14 cellular contexts compared by ENCODE assay signal in the genomic region with DNA sequence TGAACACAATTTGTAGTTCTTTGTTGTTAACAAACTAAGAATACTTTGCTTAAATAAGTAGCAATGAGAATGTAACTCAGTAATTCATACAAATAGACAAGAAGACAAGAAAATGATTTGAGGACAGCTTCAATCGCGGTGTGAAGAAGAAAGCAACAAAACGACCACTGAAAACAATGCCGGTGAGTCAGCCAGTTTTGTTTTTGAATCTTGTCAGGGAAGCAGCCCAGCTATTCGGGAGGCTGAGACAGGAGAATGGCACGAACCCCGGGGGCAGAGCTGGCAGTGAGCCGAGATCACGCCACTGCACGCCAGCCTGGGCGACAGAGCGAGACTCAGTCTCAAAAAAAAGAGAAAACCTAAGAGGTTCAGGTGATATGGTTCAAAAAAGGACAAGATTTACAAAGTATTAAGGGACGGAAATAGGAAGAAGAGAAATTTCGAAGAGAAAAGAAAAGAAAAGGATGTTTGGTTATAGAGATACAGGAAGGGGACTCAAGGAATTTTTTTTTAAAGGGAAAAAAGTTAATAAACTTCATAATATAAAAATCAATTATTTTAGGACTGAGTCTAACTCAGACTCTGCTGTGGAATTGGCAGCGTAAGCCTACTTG. TPM values are rescaled to one million over a fixed set of nuclear protein-coding genes. Genes with fewer than 3 reads are reported as not detected.
A peak's percentile ranks its signal among the peaks of the same experiment; 100 is the strongest.
DNase-seq lines count a peak whose midpoint lies in the region; ATAC-seq, FAIRE-seq and TF ChIP-seq lines count a peak whose summit lies in the region.
"Not testable (repeated sequence)": the region's sequence is repeated elsewhere in the genome, so short reads cannot be mapped to it uniquely, and the experiment has no call there.
"Had no signal": no experiment of that assay in that cellular context is flagged by ENCODE, and none has a peak within 500 bp of the region (broad histone marks: within the 10 kb centered on the region; RNA-seq: fewer than 3 reads in every experiment).

No MANE protein-coding gene starts in this region.

- not testable (repeated sequence) for TF ChIP-seq CTCF in PC-9 (conservative IDR thresholded peaks at IDR 0.05); WTC11 (IDR thresholded peaks at IDR 0.05); bronchial epithelial cell (IDR thresholded peaks at IDR 0.05; ENCODE audit: insufficient read depth, low read length, severe bottlenecking); osteocyte (IDR thresholded peaks at IDR 0.05)

- TSS peak; percentile 33 for BruUV-seq in PC-9 (replicated peaks; lab: Mats Ljungman, UMichigan)

- H3F3A ChIP-seq in PC-9 (ENCODE audit: insufficient read depth, low read depth), result peaks cover 45% of the 10 kb centered on the region

- H4K20me1 ChIP-seq in PC-9 (ENCODE audit: insufficient read depth), result peaks cover 18% of the 10 kb centered on the region

- H3K27me3 Mint-ChIP-seq in WTC11 (ENCODE audit: low read depth); immature natural killer cell (ENCODE audit: low read depth in 3 of 3); osteocyte (ENCODE audit: unreplicated experiment): not testable (repeated sequence)

- H3K9me3 Mint-ChIP-seq in WTC11; activated naive CD4-positive, alpha-beta T cell treated with anti-CD3 and anti-CD28 coated beads, Interleukin-2, amount 50 U/mL, for 72 hours; immature natural killer cell; osteocyte (ENCODE audit: unreplicated experiment): not testable (repeated sequence)

- peaks cover 62% of the 10 kb centered on the region for H3K79me2 ChIP-seq in PC-9 (ENCODE audit: low read depth)

- not testable (repeated sequence) for H3K27me3 ChIP-seq in PC-9 (ENCODE audit: insufficient read depth, low read depth); bronchial epithelial cell (ENCODE audit: control insufficient read depth, insufficient read depth, low read length)

- peaks cover 48% of the 10 kb centered on the region for H3K36me3 Mint-ChIP-seq in WTC11
- H3K36me3 Mint-ChIP-seq in activated naive CD4-positive, alpha-beta T cell treated with anti-CD3 and anti-CD28 coated beads, Interleukin-2, amount 50 U/mL, for 72 hours, result peaks cover 12% of the 10 kb centered on the region in 2 donors
- peaks cover 0 to 20% (median 3%) of the 10 kb centered on the region in 3 donors for H3K36me3 Mint-ChIP-seq in immature natural killer cell
- H3K36me3 Mint-ChIP-seq in osteocyte (ENCODE audit: unreplicated experiment), result peaks cover 25% of the 10 kb centered on the region

- FAIRE-seq in bronchial epithelial cell (lab: Jason Lieb, UNC), result not testable (repeated sequence)

- H3K36me3 ChIP-seq in PC-9 (ENCODE audit: low read depth), result peaks cover 10% of the 10 kb centered on the region
- H3K36me3 ChIP-seq in bronchial epithelial cell (ENCODE audit: control insufficient read depth, insufficient read depth, low read length), result not testable (repeated sequence)

- H3K4me2 ChIP-seq in PC-9, result peak overlapping the region; percentile 95

- POLR2A ChIA-PET in PC-9 (lab: Charles Lee; ENCODE audit: unreplicated experiment), result interaction anchor here (0.6 to 1.0 kb wide), 2 partner anchors 68 to 260 kb away, joined by 3 read pairs; no protein-coding TSS in a partner anchor
- POLR2A ChIA-PET in WTC11 (lab: Charles Lee), result not testable (repeated sequence)

- not testable (repeated sequence) for ATAC-seq in WTC11; activated naive CD4-positive, alpha-beta T cell treated with anti-CD3 and anti-CD28 coated beads, Interleukin-2, amount 50 U/mL, for 72 hours

- H3K9me2 ChIP-seq in PC-9 (ENCODE audit: insufficient read depth), result not testable (repeated sequence)

- peak overlapping the region; percentile 97 for H3K27ac ChIP-seq in PC-9

- peak overlapping the region; percentile 93 for H3K4me3 ChIP-seq in PC-9
- H3K4me3 ChIP-seq in bronchial epithelial cell (ENCODE audit: low read depth, low read length), result not testable (repeated sequence)

- H3K4me1 Mint-ChIP-seq in WTC11, result not testable (repeated sequence)
- peaks cover 28 to 37% of the 10 kb centered on the region in 2 donors for H3K4me1 Mint-ChIP-seq in immature natural killer cell
- peaks cover 14% of the 10 kb centered on the region for H3K4me1 Mint-ChIP-seq in osteocyte (ENCODE audit: unreplicated experiment)

- H2AFZ ChIP-seq in PC-9, result not testable (repeated sequence)

- intact Hi-C loops in PC-9 (cut with micrococcal nuclease; ENCODE audit: unreplicated experiment), result not testable (repeated sequence)

- H3K4me3 Mint-ChIP-seq in WTC11 (peak overlapping the region; percentile 64; the same call in 1 of the 2 replicates), osteocyte (ENCODE audit: unreplicated experiment) (peak overlapping the region; percentile 50)
- H3K4me3 Mint-ChIP-seq in immature natural killer cell, result not testable (repeated sequence)

- peaks cover 52% of the 10 kb centered on the region for H3K4me1 ChIP-seq in PC-9 (replicated peaks; ENCODE audit: insufficient read depth)

- H3K27ac Mint-ChIP-seq in WTC11, result not testable (repeated sequence)
- peak overlapping the region; percentile 18 to 84 for H3K27ac Mint-ChIP-seq in activated naive CD4-positive, alpha-beta T cell treated with anti-CD3 and anti-CD28 coated beads, Interleukin-2, amount 50 U/mL, for 72 hours
- peak overlapping the region in 5 of 6 donors; percentile 28 to 84 (median 51) for H3K27ac Mint-ChIP-seq in immature natural killer cell
- H3K27ac Mint-ChIP-seq in osteocyte (ENCODE audit: unreplicated experiment), result peak overlapping the region; percentile 78

- CTCF ChIA-PET in PC-9 (lab: Charles Lee); WTC11 (lab: Charles Lee): not testable (repeated sequence)

- H3K9me3 ChIP-seq in PC-9 (ENCODE audit: insufficient read depth, low read depth), result not testable (repeated sequence)

- DNase-seq in ELF-1 (ENCODE audit: low read depth, low spot score) (peak; percentile 40), PC-9 (peak; percentile 87 to 88), bronchial epithelial cell (ENCODE audit: low read depth) (peak; percentile 78)
- DNase-seq in WTC11 (ENCODE audit: low spot score); activated naive CD4-positive, alpha-beta T cell treated with anti-CD3 and anti-CD28 coated beads, Interleukin-2, amount 50 U/mL, for 72 hours (ENCODE audit: low spot score in 2 of 2); immature natural killer cell; osteocyte (ENCODE audit: extremely low spot score, unreplicated experiment): not testable (repeated sequence)

RNA-seq across cellular contexts. Expression of gene PILRB, which starts 19.7 kb away (rescaled TPM):
- total RNA-seq in PC-9 (2021) (119 and 121 TPM in 2 replicates), WTC11 (2021) (30.2 to 35.8 TPM (median 30.7 TPM) in 3 replicates), bronchial epithelial cell (5.5 and 7.8 TPM in 2 replicates), osteocyte (31.7 and 38.7 TPM in 2 replicates)
- total RNA-seq in activated naive CD4-positive, alpha-beta T cell treated with anti-CD3 and anti-CD28 coated beads, Interleukin-2, amount 50 U/mL, for 72 hours, result 100 to 1,000 TPM in 1 of 2 donors, 10 to 100 TPM in 1; 41.0 to 103 TPM
- 10 to 100 TPM; 12.2 to 42.1 (median 12.2) TPM for polyA plus RNA-seq in immature natural killer cell

RNA-seq across cellular contexts. Expression of gene SPDYE3, which starts 30.7 kb away (rescaled TPM):
- total RNA-seq in PC-9 (2021) (not detected in 2 replicates), WTC11 (2021) (not detected in 3 replicates), bronchial epithelial cell (not detected in 2 replicates), osteocyte (not detected in 2 replicates)
- not detected for total RNA-seq in activated naive CD4-positive, alpha-beta T cell treated with anti-CD3 and anti-CD28 coated beads, Interleukin-2, amount 50 U/mL, for 72 hours
- polyA plus RNA-seq in immature natural killer cell, result 10 to 100 TPM in 1 of 3 donors, 1 to 10 TPM in 2; 6.8 to 11.1 (median 7.6) TPM
- total RNA-seq: body of pancreas; esophagus mucosa; heart left ventricle; HFFc6; lower lobe of right lung; T-helper 1 cell treated with Interleukin-12 subunit alpha and Interleukin-12 subunit beta and Interleukin-4 antibody, amounts not matched to agents 30 ng/mL and 1 ng/mL, for 36 hours; temporal lobe had no signal

RNA-seq across cellular contexts. Expression of gene PILRA, which starts 35.1 kb away (rescaled TPM):
- 1.5 and 2.8 TPM in 2 replicates for total RNA-seq in PC-9 (2021)
- 1.8 to 3.2 TPM (median 3.0 TPM) in 3 replicates for total RNA-seq in WTC11 (2021)
- total RNA-seq in activated naive CD4-positive, alpha-beta T cell treated with anti-CD3 and anti-CD28 coated beads, Interleukin-2, amount 50 U/mL, for 72 hours, result 10 to 100 TPM in 1 of 2 donors, under 1 TPM in 1; 0.84 to 11.5 TPM
- total RNA-seq in bronchial epithelial cell, result 0.13 TPM in 1 of 2 replicates, not detected in the other
- 1 to 10 TPM; 1.5 to 2.4 (median 2.0) TPM for polyA plus RNA-seq in immature natural killer cell
- total RNA-seq in osteocyte, result 1.8 and 2.5 TPM in 2 replicates
